ENCODE assay signal across 32 cellular contexts in the genomic region with DNA sequence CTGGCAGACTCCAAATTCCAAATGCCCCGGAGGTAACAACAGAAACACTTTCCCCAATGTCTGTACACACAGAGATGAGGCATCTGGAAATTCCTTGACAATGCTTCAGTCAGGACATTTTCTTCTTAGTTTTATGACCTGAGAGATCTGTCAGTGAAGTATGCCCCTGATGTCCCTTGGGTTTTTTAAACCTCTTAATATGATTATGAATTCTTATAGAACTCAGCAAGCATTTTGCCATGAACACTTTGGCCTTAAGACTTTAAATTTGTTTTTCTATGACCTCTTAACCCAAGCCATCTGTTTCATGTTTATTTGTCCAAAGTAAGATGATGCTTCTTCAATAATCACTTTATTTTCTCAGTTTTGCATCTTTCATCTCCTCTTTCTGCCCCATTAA.
"Had no signal": no experiment of that assay in that cellular context is flagged by ENCODE, and none has a peak within 500 bp of the region (broad histone marks: within the 10 kb centered on the region; RNA-seq: fewer than 3 reads in every experiment).

No MANE protein-coding gene starts in this region.

- DNase-seq: activated CD4-positive, alpha-beta memory T cell treated with anti-CD3 and anti-CD28 coated beads for 36 hours; activated CD4-positive, alpha-beta T cell treated with anti-CD3 and anti-CD28 coated beads for 36 hours; activated CD4-positive, alpha-beta T cell treated with anti-CD3 and anti-CD28 coated beads, Interleukin-2, amount 10 ng/mL, durations not matched to agents 24 days and 14 days; activated CD4-positive, CD25-positive, alpha-beta regulatory T cell; activated CD4-positive, CD25-positive, alpha-beta regulatory T cell treated with anti-CD3 and anti-CD28 coated beads, Interleukin-2, amount 50 U/mL, for 72 hours; activated CD8-positive, alpha-beta memory T cell treated with anti-CD3 and anti-CD28 coated beads, Interleukin-2, amount 10 ng/mL, durations not matched to agents 7 days and 5 days; activated CD8-positive, alpha-beta memory T cell treated with anti-CD3 and anti-CD28 coated beads, Interleukin-2, amount 50 U/mL, for 4 hours; activated CD8-positive, alpha-beta T cell treated with anti-CD3 and anti-CD28 coated beads, Interleukin-2, amount 10 ng/mL, durations not matched to agents 7 days and 5 days; activated effector memory CD4-positive, alpha-beta T cell treated with anti-CD3 and anti-CD28 coated beads, Interleukin-2, amount 50 U/mL, for 16 hours; activated naive CD4-positive, alpha-beta T cell treated with anti-CD3 and anti-CD28 coated beads for 36 hours; activated naive CD8-positive, alpha-beta T cell treated with anti-CD3 and anti-CD28 coated beads for 36 hours; activated naive CD8-positive, alpha-beta T cell treated with anti-CD3 and anti-CD28 coated beads, Interleukin-2, amount 50 U/mL, for 24 hours; activated T-cell treated with anti-CD3 and anti-CD28 coated beads, Interleukin-2, amount 50 U/mL, for 1 hour; activated T-cell treated with anti-CD3 and anti-CD28 coated beads, Interleukin-2, amount 50 U/mL, for 48 hours; adrenal gland; amygdala; aorta; body of pancreas; central memory CD4-positive, alpha-beta T cell; cerebellar nuclear complex; colonic mucosa; effector memory CD4-positive, alpha-beta T cell; endodermal cell; gastrocnemius medialis; glutamatergic neuron; heart left ventricle; T-helper 1 cell; T-helper 17 cell had no signal

- H3K9me3 ChIP-seq: adrenal gland, body of pancreas, breast epithelium, colonic mucosa, esophagus muscularis mucosa, gastrocnemius medialis, heart left ventricle had no signal

- H3K4me1 ChIP-seq: adrenal gland, body of pancreas, breast epithelium, colonic mucosa, esophagus muscularis mucosa, gastrocnemius medialis, heart left ventricle had no signal

- H3K4me3 ChIP-seq: adrenal gland, body of pancreas, breast epithelium, cardiac muscle cell, colonic mucosa, esophagus muscularis mucosa, gastrocnemius medialis, heart left ventricle had no signal

- H3K36me3 ChIP-seq: adrenal gland, breast epithelium, cardiac muscle cell, colonic mucosa, esophagus muscularis mucosa, gastrocnemius medialis, heart left ventricle had no signal

- H3K27me3 ChIP-seq: adrenal gland, body of pancreas, breast epithelium, colonic mucosa, esophagus muscularis mucosa had no signal

- ATAC-seq: activated CD4-positive, alpha-beta T cell treated with anti-CD3 and anti-CD28 coated beads for 36 hours; activated CD8-positive, alpha-beta memory T cell treated with anti-CD3 and anti-CD28 coated beads, Interleukin-2, amount 10 ng/mL, durations not matched to agents 7 days and 5 days; activated CD8-positive, alpha-beta T cell treated with anti-CD3 and anti-CD28 coated beads, Interleukin-2, amount 10 ng/mL, durations not matched to agents 7 days and 5 days; activated naive CD8-positive, alpha-beta T cell treated with anti-CD3 and anti-CD28 coated beads, Interleukin-2, amount 50 U/mL, for 24 hours; body of pancreas; foreskin keratinocyte; gastrocnemius medialis; heart left ventricle; T-helper 17 cell had no signal

- H3K27ac ChIP-seq: adrenal gland, body of pancreas, breast epithelium, cardiac muscle cell, colonic mucosa, esophagus muscularis mucosa, foreskin keratinocyte, gastrocnemius medialis, heart left ventricle had no signal
